In the genomic region with DNA sequence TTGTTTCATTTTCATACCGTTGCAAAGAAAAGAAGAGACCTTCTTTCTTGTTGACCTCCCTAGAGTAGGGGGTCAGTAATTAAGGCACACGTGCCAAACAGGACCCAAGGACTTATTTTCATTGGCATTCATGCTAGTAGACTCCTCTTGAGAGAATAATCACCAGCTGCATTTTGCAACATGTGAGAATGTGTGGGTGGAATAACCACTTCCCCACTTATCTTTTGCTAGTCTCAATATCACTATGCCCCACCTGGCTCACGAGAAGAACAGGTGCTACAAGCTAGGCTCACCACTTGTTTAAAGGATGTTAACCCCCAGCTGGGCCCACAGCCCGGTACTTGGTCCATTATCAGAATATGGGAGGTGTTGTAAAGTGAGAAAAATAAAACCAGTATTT, we compare ENCODE assay signal across 2 cellular contexts.
TF ChIP-seq lines count a peak whose summit lies in the region.

No MANE protein-coding gene starts in this region.

TF ChIP-seq in IMR-90, 13 proteins besides CTCF, POLR2A, EP300 and RAD21:
- TF ChIP-seq MXI1 (IDR thresholded peaks at IDR 0.05; ENCODE audit: borderline replicate concordance, low read depth, low read length): no peak
- no peak for TF ChIP-seq MAFK (IDR thresholded peaks at IDR 0.05; ENCODE audit: low read depth, low read length)
- TF ChIP-seq USF2 (IDR thresholded peaks at IDR 0.05; ENCODE audit: low read depth, low read length): no peak
- no peak for TF ChIP-seq RCOR1 (IDR thresholded peaks at IDR 0.05; ENCODE audit: insufficient replicate concordance, low read length)
- TF ChIP-seq BHLHE40 (IDR thresholded peaks at IDR 0.05; ENCODE audit: low read depth, low read length): no peak
- no peak for TF ChIP-seq SMC3 (IDR thresholded peaks at IDR 0.05; ENCODE audit: low read depth, low read length)
- TF ChIP-seq CEBPB (IDR thresholded peaks at IDR 0.05; ENCODE audit: low read depth, low read length): no peak
- TF ChIP-seq NFE2L2 (IDR thresholded peaks at IDR 0.05; ENCODE audit: low read depth, low read length): no peak
- no peak for TF ChIP-seq FOS (IDR thresholded peaks at IDR 0.05; ENCODE audit: low read depth, low read length)
- TF ChIP-seq MAZ (IDR thresholded peaks at IDR 0.05; ENCODE audit: borderline replicate concordance, low read depth, low read length): no peak
- TF ChIP-seq CHD1 (IDR thresholded peaks at IDR 0.05; ENCODE audit: low read depth, low read length): no peak
- TF ChIP-seq, protein P1, sequence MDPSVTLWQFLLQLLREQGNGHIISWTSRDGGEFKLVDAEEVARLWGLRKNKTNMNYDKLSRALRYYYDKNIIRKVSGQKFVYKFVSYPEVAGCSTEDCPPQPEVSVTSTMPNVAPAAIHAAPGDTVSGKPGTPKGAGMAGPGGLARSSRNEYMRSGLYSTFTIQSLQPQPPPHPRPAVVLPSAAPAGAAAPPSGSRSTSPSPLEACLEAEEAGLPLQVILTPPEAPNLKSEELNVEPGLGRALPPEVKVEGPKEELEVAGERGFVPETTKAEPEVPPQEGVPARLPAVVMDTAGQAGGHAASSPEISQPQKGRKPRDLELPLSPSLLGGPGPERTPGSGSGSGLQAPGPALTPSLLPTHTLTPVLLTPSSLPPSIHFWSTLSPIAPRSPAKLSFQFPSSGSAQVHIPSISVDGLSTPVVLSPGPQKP (IDR thresholded peaks at IDR 0.05; ENCODE audit: borderline replicate concordance, low read depth, low read length): no peak
- no peak for TF ChIP-seq RFX5 (IDR thresholded peaks at IDR 0.05; ENCODE audit: low read depth, low read length)

TF ChIP-seq in K562, 482 proteins besides CTCF, POLR2A, EP300 and RAD21 (continues in another document):
- TF ChIP-seq THAP7 (CRISPR knock-in tag; IDR thresholded peaks at IDR 0.05) (no peak), KLF16 (IDR thresholded peaks at IDR 0.05) (peak; percentile 72), ZBTB8A (IDR thresholded peaks at IDR 0.05; ENCODE audit: partially characterized antibody) (no peak), MCM7 (IDR thresholded peaks at IDR 0.05) (no peak), RBM15 (IDR thresholded peaks at IDR 0.05; ENCODE audit: insufficient read depth, low read length) (no peak), NFIC (IDR thresholded peaks at IDR 0.05) (0 out of 2 replicates have a peak, but pooled peaks have one; percentile 9), CBFA2T3 (IDR thresholded peaks at IDR 0.05) (peak; percentile 81), ZNF76 (CRISPR knock-in tag; IDR thresholded peaks at IDR 0.05; ENCODE audit: borderline replicate concordance) (no peak), FOXP4 (CRISPR knock-in tag; IDR thresholded peaks at IDR 0.05; ENCODE audit: borderline replicate concordance) (no peak), ZNF282 (CRISPR knock-in tag; IDR thresholded peaks at IDR 0.05) (no peak), POLR3G (IDR thresholded peaks at IDR 0.05; ENCODE audit: extremely low read depth, insufficient read length, insufficient replicate concordance) (no peak), BRF1 (IDR thresholded peaks at IDR 0.05; ENCODE audit: borderline replicate concordance, extremely low read depth, insufficient read length) (no peak), HDAC8 (tag; IDR thresholded peaks at IDR 0.05) (no peak), TRIM24 (IDR thresholded peaks at IDR 0.05) (peak; percentile 56 to 65; a peak in 2 of 4 replicates), HSF4 (CRISPR knock-in tag; IDR thresholded peaks at IDR 0.05; ENCODE audit: borderline replicate concordance) (no peak), PHF8 (IDR thresholded peaks at IDR 0.05; ENCODE audit: borderline replicate concordance, low read length) (no peak), RNF2 (IDR thresholded peaks at IDR 0.05) (no peak), PRMT5 (CRISPR knock-in tag; IDR thresholded peaks at IDR 0.05) (no peak), PML (IDR thresholded peaks at IDR 0.05; ENCODE audit: low read length) (peak; percentile 26; the same call in 1 of the 2 replicates), POLR2AphosphoS5 (IDR thresholded peaks at IDR 0.05; ENCODE audit: control insufficient read depth, insufficient read depth, low read depth, low read length) (peak; percentile 58; the same call in 1 of the 2 replicates), HDAC1 (IDR thresholded peaks at IDR 0.05) (no peak), ZNF696 (CRISPR knock-in tag; conservative IDR thresholded peaks at IDR 0.05) (no peak), NELFE (IDR thresholded peaks at IDR 0.05; ENCODE audit: insufficient read depth, insufficient read length) (no peak), ADNP (tag; IDR thresholded peaks at IDR 0.05) (no peak), SPI1 (IDR thresholded peaks at IDR 0.05; ENCODE audit: borderline replicate concordance, low read depth, low read length) (peak; percentile 26; the same call in 1 of the 2 replicates), GATA2 (CRISPR knock-in tag; IDR thresholded peaks at IDR 0.05) (no peak), ZBTB1 (CRISPR knock-in tag; IDR thresholded peaks at IDR 0.05; ENCODE audit: borderline replicate concordance, low read depth) (no peak), EGR1 (conservative IDR thresholded peaks at IDR 0.05) (peak; percentile 67), CBFA2T2 (conservative IDR thresholded peaks at IDR 0.05) (peak; percentile 75), MBD2 (IDR thresholded peaks at IDR 0.05; ENCODE audit: borderline replicate concordance, low read depth) (no peak), HES1 (IDR thresholded peaks at IDR 0.05; ENCODE audit: low read depth) (no peak), GTF2A2 (tag; IDR thresholded peaks at IDR 0.05) (no peak), SFPQ (IDR thresholded peaks at IDR 0.05; ENCODE audit: low read depth, low read length) (no peak), TRIM25 (IDR thresholded peaks at IDR 0.05; ENCODE audit: borderline replicate concordance) (no peak), TCF3 (CRISPR knock-in tag; IDR thresholded peaks at IDR 0.05) (peak; percentile 80), FOXK2 (conservative IDR thresholded peaks at IDR 0.05 in 1 of 2, IDR thresholded peaks at IDR 0.05 in 1 of 2; ENCODE audit: low read depth in 2 of 2) (no peak), NCOR1 (IDR thresholded peaks at IDR 0.05) (peak; percentile 14; the same call in 1 of the 2 replicates), RREB1 (CRISPR knock-in tag; IDR thresholded peaks at IDR 0.05) (no peak)
- TF ChIP-seq, protein P2, sequence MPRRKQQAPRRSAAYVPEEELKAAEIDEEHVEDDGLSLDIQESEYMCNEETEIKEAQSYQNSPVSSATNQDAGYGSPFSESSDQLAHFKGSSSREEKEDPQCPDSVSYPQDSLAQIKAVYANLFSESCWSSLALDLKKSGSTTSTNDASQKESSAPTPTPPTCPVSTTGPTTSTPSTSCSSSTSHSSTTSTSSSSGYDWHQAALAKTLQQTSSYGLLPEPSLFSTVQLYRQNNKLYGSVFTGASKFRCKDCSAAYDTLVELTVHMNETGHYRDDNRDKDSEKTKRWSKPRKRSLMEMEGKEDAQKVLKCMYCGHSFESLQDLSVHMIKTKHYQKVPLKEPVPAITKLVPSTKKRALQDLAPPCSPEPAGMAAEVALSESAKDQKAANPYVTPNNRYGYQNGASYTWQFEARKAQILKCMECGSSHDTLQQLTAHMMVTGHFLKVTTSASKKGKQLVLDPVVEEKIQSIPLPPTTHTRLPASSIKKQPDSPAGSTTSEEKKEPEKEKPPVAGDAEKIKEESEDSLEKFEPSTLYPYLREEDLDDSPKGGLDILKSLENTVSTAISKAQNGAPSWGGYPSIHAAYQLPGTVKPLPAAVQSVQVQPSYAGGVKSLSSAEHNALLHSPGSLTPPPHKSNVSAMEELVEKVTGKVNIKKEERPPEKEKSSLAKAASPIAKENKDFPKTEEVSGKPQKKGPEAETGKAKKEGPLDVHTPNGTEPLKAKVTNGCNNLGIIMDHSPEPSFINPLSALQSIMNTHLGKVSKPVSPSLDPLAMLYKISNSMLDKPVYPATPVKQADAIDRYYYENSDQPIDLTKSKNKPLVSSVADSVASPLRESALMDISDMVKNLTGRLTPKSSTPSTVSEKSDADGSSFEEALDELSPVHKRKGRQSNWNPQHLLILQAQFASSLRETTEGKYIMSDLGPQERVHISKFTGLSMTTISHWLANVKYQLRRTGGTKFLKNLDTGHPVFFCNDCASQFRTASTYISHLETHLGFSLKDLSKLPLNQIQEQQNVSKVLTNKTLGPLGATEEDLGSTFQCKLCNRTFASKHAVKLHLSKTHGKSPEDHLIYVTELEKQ (CRISPR knock-in tag; IDR thresholded peaks at IDR 0.05): no peak
